In genomic region chr13:66489172-66489571, GRCh38 we compare ENCODE assay signal across 22 cellular contexts.
DNase-seq lines count a peak whose midpoint lies in the region; FAIRE-seq and TF ChIP-seq lines count a peak whose summit lies in the region.
"Had no signal": no experiment of that assay in that cellular context is flagged by ENCODE, and none has a peak within 500 bp of the region (broad histone marks: within the 10 kb centered on the region; RNA-seq: fewer than 3 reads in every experiment).

No MANE protein-coding gene starts in this region.

- H3K4me3 Mint-ChIP-seq in HFFc6: peak overlapping the region; percentile 2; the same call in 1 of the 2 replicates
- H3K4me3 Mint-ChIP-seq: CD4-positive, alpha-beta memory T cell; GM23338 had no signal

- H3K9me3 ChIP-seq in kidney (ENCODE audit: control insufficient read depth in 1 of 2, low read length in 2 of 2): no peaks in the 10 kb centered on the region
- H3K9me3 ChIP-seq: A549; BE2C; BLaER1 treated with 17β-estradiol and CSF1 and Interleukin-3, amounts not matched to agents 10 nM and 100 nM had no signal

- no peak for FAIRE-seq in kidney (lab: Jason Lieb, UNC)
- FAIRE-seq: A549, GM12891, GM18507, H54 had no signal

- H3K27ac ChIP-seq in kidney (ENCODE audit: low read depth in 2 of 2, low read length in 2 of 2): no peak overlapping the region
- H3K27ac ChIP-seq: A549; BLaER1 treated with 17β-estradiol and CSF1 and Interleukin-3, amounts not matched to agents 10 nM and 100 nM had no signal

- no peaks in the 10 kb centered on the region for H3K36me3 Mint-ChIP-seq in HFFc6 (ENCODE audit: low read depth)
- H3K36me3 Mint-ChIP-seq: CD4-positive, alpha-beta memory T cell had no signal

- no peaks in the 10 kb centered on the region for H3K9me3 Mint-ChIP-seq in HFFc6
- H3K9me3 Mint-ChIP-seq: GM23338 had no signal

- no peak overlapping the region for H3K27ac Mint-ChIP-seq in HFFc6
- H3K27ac Mint-ChIP-seq: GM23338 had no signal

- no peak for DNase-seq in HFFc6
- peak; percentile 65 for DNase-seq in NCI-H226
- DNase-seq in amniotic epithelial cell (ENCODE audit: low read depth): peak; percentile 6
- DNase-seq in kidney: no peak
- DNase-seq in H7: no peak
- DNase-seq in GOT3 (lab: John Stamatoyannopoulos, UW): no peak
- DNase-seq: 8988T; ACHN; AML-193; BE2C; Calu3; CD4-positive, alpha-beta memory T cell; COR-L47; DMS53; DMS79 treated with DMSO at 0.1 percent for 48 hours; GF-D8 had no signal

- no peak overlapping the region for H3K4me3 ChIP-seq in kidney (ENCODE audit: low read length in 2 of 2)
- no peak overlapping the region for H3K4me3 ChIP-seq in H7 (ENCODE audit: insufficient read depth, low read depth, low read length)
- H3K4me3 ChIP-seq: A549; BLaER1 treated with 17β-estradiol and CSF1 and Interleukin-3, amounts not matched to agents 10 nM and 100 nM; GM23338 had no signal

- no peaks in the 10 kb centered on the region for H3K4me1 ChIP-seq in kidney (ENCODE audit: control insufficient read depth in 1 of 2, insufficient read depth in 1 of 2, low read depth in 1 of 2, low read length in 2 of 2)
- H3K4me1 ChIP-seq: BE2C; BLaER1 treated with 17β-estradiol and CSF1 and Interleukin-3, amounts not matched to agents 10 nM and 100 nM had no signal

- intact Hi-C loops in kidney (cut with DNase I): no loop called here

- H3K4me1 Mint-ChIP-seq in HFFc6 (ENCODE audit: low read depth): peaks cover 12% of the 10 kb centered on the region; the same call in 1 of the 2 replicates
- H3K4me1 Mint-ChIP-seq: CD4-positive, alpha-beta memory T cell had no signal

- no peak for TF ChIP-seq CTCF in HFFc6 (IDR thresholded peaks at IDR 0.05)
- TF ChIP-seq CTCF in kidney (IDR thresholded peaks at IDR 0.05; ENCODE audit: borderline replicate concordance, extremely low read depth, insufficient read depth): no peak

- H3K36me3 ChIP-seq in kidney (ENCODE audit: control insufficient read depth in 1 of 2, insufficient read depth in 2 of 2, low read length in 2 of 2) (no peaks in the 10 kb centered on the region), H7 (replicated peaks; ENCODE audit: control insufficient read depth, insufficient read depth, low read length) (no peaks in the 10 kb centered on the region)
- H3K36me3 ChIP-seq: BE2C; BLaER1 treated with 17β-estradiol and CSF1 and Interleukin-3, amounts not matched to agents 10 nM and 100 nM had no signal

- H3K27me3 ChIP-seq in H7 (ENCODE audit: control insufficient read depth, insufficient read depth, low read length): no peaks in the 10 kb centered on the region
- H3K27me3 ChIP-seq: BE2C; BLaER1 treated with 17β-estradiol and CSF1 and Interleukin-3, amounts not matched to agents 10 nM and 100 nM had no signal

- no peak overlapping the region for H3K9ac ChIP-seq in kidney (ENCODE audit: low read length in 2 of 2)
- H3K9ac ChIP-seq: BLaER1 treated with 17β-estradiol and CSF1 and Interleukin-3, amounts not matched to agents 10 nM and 100 nM had no signal

- no peaks in the 10 kb centered on the region; the same call in 1 of the 2 replicates for H3K27me3 Mint-ChIP-seq in HFFc6 (ENCODE audit: insufficient read depth)
- H3K27me3 Mint-ChIP-seq: CD4-positive, alpha-beta memory T cell had no signal

Comparison
In these comparisons a context has a peak if more than half of its experiments do, and no peak if none do; other contexts are left out.
1. DNase-seq: peak in NCI-H226 (single experiment) and amniotic epithelial cell (single experiment); none in HFFc6 (single experiment), kidney (single experiment), H7 (single experiment) and GOT3 (single experiment).